In the genomic region with DNA sequence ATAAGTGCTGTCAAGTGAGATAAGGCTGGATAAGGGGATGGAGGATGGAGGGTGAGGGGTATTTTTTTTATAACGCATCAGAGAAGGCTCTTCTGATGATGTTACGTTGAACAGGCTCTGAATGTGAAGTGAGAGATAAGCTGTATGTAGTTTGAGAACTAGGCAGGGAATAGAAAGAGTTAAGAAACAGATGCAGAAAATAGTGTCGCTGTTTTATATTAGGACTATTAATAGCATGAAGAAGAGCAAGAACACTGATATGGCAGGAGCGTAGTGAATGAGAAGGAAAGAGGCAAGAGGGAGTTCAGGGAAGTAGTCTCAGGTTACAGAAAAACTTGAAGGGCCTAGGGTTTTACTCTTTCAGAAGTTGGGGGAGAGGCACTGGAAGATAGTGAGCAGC, we compare ENCODE assay signal across 1 cellular context.
TF ChIP-seq lines count a peak whose summit lies in the region.

No MANE protein-coding gene starts in this region.

TF ChIP-seq in WTC11, 78 proteins besides CTCF, POLR2A, EP300 and RAD21 (continued from another document):
- TF ChIP-seq, protein P1, sequence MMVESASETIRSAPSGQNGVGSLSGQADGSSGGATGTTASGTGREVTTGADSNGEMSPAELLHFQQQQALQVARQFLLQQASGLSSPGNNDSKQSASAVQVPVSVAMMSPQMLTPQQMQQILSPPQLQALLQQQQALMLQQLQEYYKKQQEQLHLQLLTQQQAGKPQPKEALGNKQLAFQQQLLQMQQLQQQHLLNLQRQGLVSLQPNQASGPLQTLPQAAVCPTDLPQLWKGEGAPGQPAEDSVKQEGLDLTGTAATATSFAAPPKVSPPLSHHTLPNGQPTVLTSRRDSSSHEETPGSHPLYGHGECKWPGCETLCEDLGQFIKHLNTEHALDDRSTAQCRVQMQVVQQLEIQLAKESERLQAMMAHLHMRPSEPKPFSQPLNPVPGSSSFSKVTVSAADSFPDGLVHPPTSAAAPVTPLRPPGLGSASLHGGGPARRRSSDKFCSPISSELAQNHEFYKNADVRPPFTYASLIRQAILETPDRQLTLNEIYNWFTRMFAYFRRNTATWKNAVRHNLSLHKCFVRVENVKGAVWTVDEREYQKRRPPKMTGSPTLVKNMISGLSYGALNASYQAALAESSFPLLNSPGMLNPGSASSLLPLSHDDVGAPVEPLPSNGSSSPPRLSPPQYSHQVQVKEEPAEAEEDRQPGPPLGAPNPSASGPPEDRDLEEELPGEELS (CRISPR knock-in tag; IDR thresholded peaks at IDR 0.05) = no peak
- TF ChIP-seq MYBL2 (CRISPR knock-in tag; IDR thresholded peaks at IDR 0.05) = no peak
- TF ChIP-seq ZNF263 (CRISPR knock-in tag; IDR thresholded peaks at IDR 0.05; ENCODE audit: low read depth) = no peak
